29 cellular contexts compared by ENCODE assay signal in genomic region chr4:129901205-129901604, GRCh38.
"Had no signal": no experiment of that assay in that cellular context is flagged by ENCODE, and none has a peak within 500 bp of the region (broad histone marks: within the 10 kb centered on the region; RNA-seq: fewer than 3 reads in every experiment).

No MANE protein-coding gene starts in this region.

- H3K4me3 ChIP-seq: stomach, suprapubic skin, testis, thoracic aorta, thyroid gland, tibial artery, tibial nerve, transverse colon, upper lobe of left lung, upper lobe of right lung, uterus, vagina had no signal

- H3K36me3 Mint-ChIP-seq: stimulated activated effector memory CD8-positive, alpha-beta T cell treated with anti-CD3 and anti-CD28 coated beads, Interleukin-12 subunit alpha, Interleukin-12 subunit beta, amount 100 ng/mL, for 72 hours; stimulated activated memory B cell treated with anti-CD40 and anti-IgM and Interleukin-4, amounts not matched to agents 10 μg/mL and 1 μg/mL and 100 μg/mL, for 72 hours; stimulated activated naive B cell treated with anti-CD40 and anti-IgM and Interleukin-4, amounts not matched to agents 10 μg/mL and 1 μg/mL and 100 μg/mL, for 72 hours; type B pancreatic cell had no signal

- H3K4me1 Mint-ChIP-seq: stimulated activated effector memory CD8-positive, alpha-beta T cell treated with anti-CD3 and anti-CD28 coated beads, Interleukin-12 subunit alpha, Interleukin-12 subunit beta, amount 100 ng/mL, for 72 hours; stimulated activated memory B cell treated with anti-CD40 and anti-IgM and Interleukin-4, amounts not matched to agents 10 μg/mL and 1 μg/mL and 100 μg/mL, for 72 hours; stimulated activated naive B cell treated with anti-CD40 and anti-IgM and Interleukin-4, amounts not matched to agents 10 μg/mL and 1 μg/mL and 100 μg/mL, for 72 hours; stimulated activated naive CD8-positive, alpha-beta T cell treated with anti-CD3 and anti-CD28 coated beads, Interleukin-15, amount 100 ng/mL, for 72 hours had no signal

- H3K27ac ChIP-seq: stomach, suprapubic skin, testis, thoracic aorta, thyroid gland, tibial artery, tibial nerve, transverse colon, upper lobe of left lung, upper lobe of right lung, uterus, vagina had no signal

- H3K27me3 ChIP-seq: stomach, suprapubic skin, testis, thyroid gland, tibial artery, tibial nerve, transverse colon, upper lobe of left lung, upper lobe of right lung, uterus, vagina had no signal

- H3K36me3 ChIP-seq: stomach, suprapubic skin, thoracic aorta, thyroid gland, tibial artery, tibial nerve, transverse colon, upper lobe of left lung, upper lobe of right lung, uterus, vagina had no signal

- H3K9me3 ChIP-seq: suprapubic skin, testis, thoracic aorta, thyroid gland, tibial artery, tibial nerve, transverse colon, upper lobe of left lung, upper lobe of right lung, uterus, vagina had no signal

- FAIRE-seq: urothelium cell line had no signal

- H3K27me3 Mint-ChIP-seq: stimulated activated memory B cell treated with anti-CD40 and anti-IgM and Interleukin-4, amounts not matched to agents 10 μg/mL and 1 μg/mL and 100 μg/mL, for 72 hours; stimulated activated naive B cell treated with anti-CD40 and anti-IgM and Interleukin-4, amounts not matched to agents 10 μg/mL and 1 μg/mL and 100 μg/mL, for 72 hours; stimulated activated naive CD8-positive, alpha-beta T cell treated with anti-CD3 and anti-CD28 coated beads, Interleukin-15, amount 100 ng/mL, for 72 hours; stimulated activated naive CD8-positive, alpha-beta T cell treated with anti-CD3 and anti-CD28 coated beads, Interleukin-15, Interleukin-2, amounts not matched to agents 100 ng/mL and 50 ng/mL, for 24 hours; type B pancreatic cell had no signal

- ATAC-seq: stimulated activated effector memory CD8-positive, alpha-beta T cell treated with anti-CD3 and anti-CD28 coated beads, Interleukin-12 subunit alpha, Interleukin-12 subunit beta, amount 100 ng/mL, for 72 hours; stimulated activated naive B cell treated with anti-CD40 and anti-IgM and Interleukin-4, amounts not matched to agents 10 μg/mL and 1 μg/mL and 100 μg/mL, for 72 hours; stimulated activated naive CD8-positive, alpha-beta T cell treated with anti-CD3 and anti-CD28 coated beads, Interleukin-15, amount 100 ng/mL, for 72 hours had no signal

- DNase-seq: stimulated activated CD4-positive, alpha-beta T cell treated with anti-CD3 and anti-CD28 coated beads, Interleukin-2, amount 100 ng/mL, for 48 hours; stimulated activated CD4-positive, alpha-beta T cell treated with anti-CD3 and anti-CD28 coated beads, Interleukin-4, amount 100 ng/mL, for 1 hour; stimulated activated CD4-positive, alpha-beta T cell treated with anti-CD3 and anti-CD28 coated beads, Interleukin-4, amount 100 ng/mL, for 24 hours; stimulated activated CD4-positive, alpha-beta T cell treated with anti-CD3 and anti-CD28 coated beads, Interleukin-4, amount 100 ng/mL, for 4 hours; stimulated activated CD8-positive, alpha-beta memory T cell treated with anti-CD3 and anti-CD28 coated beads, Interleukin-4, amount 100 ng/mL, for 48 hours; stimulated activated naive B cell treated with anti-CD40 and anti-IgM and Interleukin-4, amounts not matched to agents 10 μg/mL and 1 μg/mL and 100 μg/mL, for 72 hours; stimulated activated naive CD4-positive, alpha-beta T cell; stimulated activated naive CD4-positive, alpha-beta T cell treated with Interleukin-2 at 50 U/mL for 16 hours; stimulated activated naive CD8-positive, alpha-beta T cell treated with anti-CD3 and anti-CD28 coated beads, Interleukin-15, amount 100 ng/mL, for 72 hours; stimulated activated naive CD8-positive, alpha-beta T cell treated with anti-CD3 and anti-CD28 coated beads, Interleukin-15, Interleukin-2, amounts not matched to agents 100 U/mL and 50 U/mL, for 24 hours; stomach; substantia nigra; testis; thyroid gland; tibial artery; transverse colon; trophoblast cell; upper lobe of left lung; upper lobe of right lung; uterus had no signal

- H3K27ac Mint-ChIP-seq: stimulated activated effector memory CD8-positive, alpha-beta T cell treated with anti-CD3 and anti-CD28 coated beads, Interleukin-12 subunit alpha, Interleukin-12 subunit beta, amount 100 ng/mL, for 72 hours; stimulated activated memory B cell treated with anti-CD40 and anti-IgM and Interleukin-4, amounts not matched to agents 10 μg/mL and 1 μg/mL and 100 μg/mL, for 72 hours; stimulated activated naive B cell treated with anti-CD40 and anti-IgM and Interleukin-4, amounts not matched to agents 10 μg/mL and 1 μg/mL and 100 μg/mL, for 72 hours; stimulated activated naive CD8-positive, alpha-beta T cell treated with anti-CD3 and anti-CD28 coated beads, Interleukin-15, amount 100 ng/mL, for 72 hours; stimulated activated naive CD8-positive, alpha-beta T cell treated with anti-CD3 and anti-CD28 coated beads, Interleukin-15, Interleukin-2, amounts not matched to agents 100 ng/mL and 50 ng/mL, for 24 hours; type B pancreatic cell had no signal

- H3K4me3 Mint-ChIP-seq: stimulated activated effector memory CD8-positive, alpha-beta T cell treated with anti-CD3 and anti-CD28 coated beads, Interleukin-12 subunit alpha, Interleukin-12 subunit beta, amount 100 ng/mL, for 72 hours; stimulated activated memory B cell treated with anti-CD40 and anti-IgM and Interleukin-4, amounts not matched to agents 10 μg/mL and 1 μg/mL and 100 μg/mL, for 72 hours; stimulated activated naive B cell treated with anti-CD40 and anti-IgM and Interleukin-4, amounts not matched to agents 10 μg/mL and 1 μg/mL and 100 μg/mL, for 72 hours; stimulated activated naive CD8-positive, alpha-beta T cell treated with anti-CD3 and anti-CD28 coated beads, Interleukin-15, amount 100 ng/mL, for 72 hours; stimulated activated naive CD8-positive, alpha-beta T cell treated with anti-CD3 and anti-CD28 coated beads, Interleukin-15, Interleukin-2, amounts not matched to agents 100 ng/mL and 50 ng/mL, for 24 hours; type B pancreatic cell had no signal

- H3K4me1 ChIP-seq: stomach, suprapubic skin, testis, thyroid gland, tibial artery, tibial nerve, transverse colon, upper lobe of left lung, upper lobe of right lung, uterus, vagina had no signal
